ENCODE assay signal across 13 cellular contexts in the genomic region with DNA sequence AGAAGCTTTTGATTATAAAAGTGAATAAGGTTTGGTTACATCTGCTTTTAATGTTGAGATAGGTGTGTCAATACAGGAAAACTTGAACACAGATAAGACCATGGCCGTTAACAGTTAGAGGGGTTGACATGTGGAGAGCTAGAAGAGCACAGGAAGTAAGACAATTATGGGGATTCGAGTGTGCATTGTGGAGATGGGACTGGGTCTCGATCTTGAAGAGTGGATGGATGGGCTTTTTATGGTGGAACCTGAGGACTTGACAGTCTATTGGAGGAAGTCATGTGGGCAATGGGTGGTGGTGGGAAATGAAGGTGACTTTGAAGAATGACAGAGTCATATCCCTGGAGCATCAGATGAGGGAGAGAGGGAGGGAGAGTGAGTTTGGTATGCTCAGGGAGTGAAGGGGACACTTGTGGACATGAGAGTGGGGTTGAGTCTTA. TPM values are rescaled to one million over a fixed set of nuclear protein-coding genes. Genes with fewer than 3 reads are reported as not detected.
A peak's percentile ranks its signal among the peaks of the same experiment; 100 is the strongest.
DNase-seq lines count a peak whose midpoint lies in the region; ATAC-seq and TF ChIP-seq lines count a peak whose summit lies in the region.
"Had no signal": no experiment of that assay in that cellular context is flagged by ENCODE, and none has a peak within 500 bp of the region (broad histone marks: within the 10 kb centered on the region; RNA-seq: fewer than 3 reads in every experiment).

No MANE protein-coding gene starts in this region.

- H3K4me1 Mint-ChIP-seq in activated naive CD4-positive, alpha-beta T cell treated with anti-CD3 and anti-CD28 coated beads, Interleukin-2, amount 10 ng/mL, durations not matched to agents 7 days and 5 days: peaks cover 75% of the 10 kb centered on the region
- H3K4me1 Mint-ChIP-seq in chondrocyte (ENCODE audit: low read depth): peaks cover 74% of the 10 kb centered on the region
- peaks cover 73% of the 10 kb centered on the region for H3K4me1 Mint-ChIP-seq in stimulated activated effector memory CD8-positive, alpha-beta T cell treated with anti-CD3 and anti-CD28 coated beads, Interleukin-12 subunit alpha, Interleukin-12 subunit beta, amount 100 ng/mL, for 72 hours

- H3K27me3 Mint-ChIP-seq in activated naive CD4-positive, alpha-beta T cell treated with anti-CD3 and anti-CD28 coated beads, Interleukin-2, amount 10 ng/mL, durations not matched to agents 7 days and 5 days: no peaks in the 10 kb centered on the region
- H3K27me3 Mint-ChIP-seq in chondrocyte (ENCODE audit: low read depth): no peaks in the 10 kb centered on the region

- DNase-seq in activated naive CD4-positive, alpha-beta T cell treated with anti-CD3 and anti-CD28 coated beads, Interleukin-2, amount 10 ng/mL, durations not matched to agents 7 days and 5 days: no peak
- no peak for DNase-seq in activated naive CD4-positive, alpha-beta T cell treated with anti-CD3 and anti-CD28 coated beads, Interleukin-2, amount 50 U/mL, for 16 hours
- no peak for DNase-seq in OCI-LY7 (ENCODE audit: low spot score)
- no peak for DNase-seq in chondrocyte (ENCODE audit: low spot score)
- DNase-seq in stimulated activated effector memory CD8-positive, alpha-beta T cell treated with anti-CD3 and anti-CD28 coated beads, Interleukin-12 subunit alpha, Interleukin-12 subunit beta, amount 100 ng/mL, for 72 hours (ENCODE audit: low spot score in 2 of 2): no peak
- no peak for DNase-seq in activated CD4-positive, alpha-beta T cell treated with anti-CD3 and anti-CD28 coated beads, Interleukin-2, amount 50 U/mL, for 48 hours
- DNase-seq: DMS53, NCI-H2171 treated with DMSO at 0.1 percent for 48 hours, SHP77, testis had no signal

- H3K27ac Mint-ChIP-seq in activated naive CD4-positive, alpha-beta T cell treated with anti-CD3 and anti-CD28 coated beads, Interleukin-2, amount 10 ng/mL, durations not matched to agents 7 days and 5 days: peak overlapping the region; percentile 15
- peak overlapping the region; percentile 34 for H3K27ac Mint-ChIP-seq in chondrocyte (ENCODE audit: unreplicated experiment)
- peak overlapping the region; percentile 69 for H3K27ac Mint-ChIP-seq in stimulated activated effector memory CD8-positive, alpha-beta T cell treated with anti-CD3 and anti-CD28 coated beads, Interleukin-12 subunit alpha, Interleukin-12 subunit beta, amount 100 ng/mL, for 72 hours

- H3K36me3 ChIP-seq in OCI-LY7 (ENCODE audit: insufficient read depth, low read length): peaks cover 43% of the 10 kb centered on the region

- TF ChIP-seq CTCF in OCI-LY7 (conservative IDR thresholded peaks at IDR 0.05; ENCODE audit: low read length) (no peak), chondrocyte (IDR thresholded peaks at IDR 0.05) (no peak)

- H3K4me2 ChIP-seq in OCI-LY7 (ENCODE audit: low read length): peak overlapping the region; percentile 29; the same call in 1 of the 2 replicates

- no peaks in the 10 kb centered on the region for H3K9me3 ChIP-seq in OCI-LY7 (ENCODE audit: low read length)
- H3K9me3 ChIP-seq: testis had no signal

- H3K27ac ChIP-seq in OCI-LY7 (ENCODE audit: low read depth, low read length, poor library complexity, severe bottlenecking): no peak overlapping the region
- H3K27ac ChIP-seq: parathyroid adenoma had no signal

- H3K4me3 Mint-ChIP-seq in activated naive CD4-positive, alpha-beta T cell treated with anti-CD3 and anti-CD28 coated beads, Interleukin-2, amount 10 ng/mL, durations not matched to agents 7 days and 5 days: no peak overlapping the region
- no peak overlapping the region for H3K4me3 Mint-ChIP-seq in chondrocyte (ENCODE audit: unreplicated experiment)
- H3K4me3 Mint-ChIP-seq in stimulated activated effector memory CD8-positive, alpha-beta T cell treated with anti-CD3 and anti-CD28 coated beads, Interleukin-12 subunit alpha, Interleukin-12 subunit beta, amount 100 ng/mL, for 72 hours: peak overlapping the region; percentile 8

- H3K4me1 ChIP-seq in OCI-LY7 (ENCODE audit: insufficient read depth, low read length, poor library complexity, severe bottlenecking): peaks cover 42% of the 10 kb centered on the region

- BruUV-seq in OCI-LY7 (replicated peaks; lab: Mats Ljungman, UMichigan): no TSS peak

- CTCF ChIA-PET in activated naive CD4-positive, alpha-beta T cell treated with anti-CD3 and anti-CD28 coated beads, Interleukin-2, amount 10 ng/mL, durations not matched to agents 7 days and 5 days (lab: Charles Lee): no interaction called here
- CTCF ChIA-PET in OCI-LY7 (lab: Charles Lee; ENCODE audit: unreplicated experiment): interaction anchor here (0.5 kb wide), 1 partner anchor 13 kb away, joined by 3 read pairs; no protein-coding TSS in a partner anchor

- intact Hi-C loops in OCI-LY7 (cut with micrococcal nuclease; ENCODE audit: unreplicated experiment): no loop called here

- no peaks in the 10 kb centered on the region for H3K9me3 Mint-ChIP-seq in activated naive CD4-positive, alpha-beta T cell treated with anti-CD3 and anti-CD28 coated beads, Interleukin-2, amount 10 ng/mL, durations not matched to agents 7 days and 5 days
- H3K9me3 Mint-ChIP-seq in chondrocyte (ENCODE audit: low read depth): no peaks in the 10 kb centered on the region
- peaks cover 3% of the 10 kb centered on the region for H3K9me3 Mint-ChIP-seq in stimulated activated effector memory CD8-positive, alpha-beta T cell treated with anti-CD3 and anti-CD28 coated beads, Interleukin-12 subunit alpha, Interleukin-12 subunit beta, amount 100 ng/mL, for 72 hours

- H3K9me2 ChIP-seq in OCI-LY7 (ENCODE audit: insufficient read depth, low read length): no peaks in the 10 kb centered on the region

- H4K20me1 ChIP-seq in OCI-LY7 (ENCODE audit: insufficient read depth, low read length): peaks cover 69% of the 10 kb centered on the region

- peaks cover 38% of the 10 kb centered on the region for H3K36me3 Mint-ChIP-seq in activated naive CD4-positive, alpha-beta T cell treated with anti-CD3 and anti-CD28 coated beads, Interleukin-2, amount 10 ng/mL, durations not matched to agents 7 days and 5 days
- H3K36me3 Mint-ChIP-seq in chondrocyte (ENCODE audit: low read depth): no peaks in the 10 kb centered on the region
- peaks cover 5% of the 10 kb centered on the region for H3K36me3 Mint-ChIP-seq in stimulated activated effector memory CD8-positive, alpha-beta T cell treated with anti-CD3 and anti-CD28 coated beads, Interleukin-12 subunit alpha, Interleukin-12 subunit beta, amount 100 ng/mL, for 72 hours

- no peak overlapping the region for H3K4me3 ChIP-seq in OCI-LY7 (ENCODE audit: low read depth, low read length, poor library complexity, severe bottlenecking)
- H3K4me3 ChIP-seq: testis had no signal

- peaks cover 100% of the 10 kb centered on the region for H3K79me2 ChIP-seq in OCI-LY7 (ENCODE audit: insufficient read depth, low read depth, low read length)

- POLR2A ChIA-PET in OCI-LY7 (lab: Charles Lee): interaction anchor here (0.5 kb wide), 1 partner anchor 101 kb away, joined by 4 read pairs; no protein-coding TSS in a partner anchor

- no peak for ATAC-seq in stimulated activated effector memory CD8-positive, alpha-beta T cell treated with anti-CD3 and anti-CD28 coated beads, Interleukin-12 subunit alpha, Interleukin-12 subunit beta, amount 100 ng/mL, for 72 hours
- ATAC-seq in HG03045 (IDR thresholded peaks at IDR 0.05; ENCODE audit: unreplicated experiment): no peak
- ATAC-seq in GM19035 (IDR thresholded peaks at IDR 0.05; ENCODE audit: unreplicated experiment): no peak

- no peak overlapping the region for H2AFZ ChIP-seq in OCI-LY7 (ENCODE audit: low read length)
- H2AFZ ChIP-seq: parathyroid adenoma had no signal

RNA-seq across cellular contexts. Expression of gene DYRK1A, which starts 12.1 kb away (rescaled TPM):
- 46.3 and 58.4 TPM in 2 replicates for total RNA-seq in OCI-LY7 (2014; rRNA removed; shearing (Covaris generic))
- total RNA-seq in OCI-LY7 (2022) (65.1 and 67.1 TPM in 2 replicates), chondrocyte (48.6 to 51.2 TPM (median 50.3 TPM) in 3 replicates)

Comparison
In these comparisons a context has a peak if more than half of its experiments do, and no peak if none do; other contexts are left out.
1. H3K27ac Mint-ChIP-seq: peak in every context shown above with its lines; median percentile 69 in stimulated activated effector memory CD8-positive, alpha-beta T cell treated with anti-CD3 and anti-CD28 coated beads, Interleukin-12 subunit alpha, Interleukin-12 subunit beta, amount 100 ng/mL, for 72 hours; 34 in chondrocyte; 15 in activated naive CD4-positive, alpha-beta T cell treated with anti-CD3 and anti-CD28 coated beads, Interleukin-2, amount 10 ng/mL, durations not matched to agents 7 days and 5 days.